ENCODE assay signal across 12 cellular contexts in the genomic region with DNA sequence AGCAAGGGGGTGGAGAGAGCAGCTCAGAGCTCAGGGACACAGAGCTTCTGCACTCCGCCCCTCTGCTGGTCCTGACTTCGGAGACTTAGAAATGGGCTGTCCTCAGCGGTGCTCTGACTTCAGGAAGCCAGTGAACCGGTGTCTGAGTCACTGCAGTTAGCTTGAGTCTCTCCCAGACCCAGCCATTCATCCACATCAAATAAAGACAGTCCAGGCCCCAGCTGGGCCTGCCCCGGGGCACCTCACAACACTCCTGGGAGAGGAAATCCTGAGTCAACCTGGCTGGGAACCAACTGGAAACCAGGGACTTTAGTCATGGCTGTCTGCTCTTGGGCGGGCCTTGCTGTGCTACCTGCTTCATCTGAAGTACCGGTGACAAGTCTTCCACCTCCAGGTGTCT. TPM values are rescaled to one million over a fixed set of nuclear protein-coding genes. Genes with fewer than 3 reads are reported as not detected.
A peak's percentile ranks its signal among the peaks of the same experiment; 100 is the strongest.
DNase-seq lines count a peak whose midpoint lies in the region; ATAC-seq and TF ChIP-seq lines count a peak whose summit lies in the region.
"Had no signal": no experiment of that assay in that cellular context is flagged by ENCODE, and none has a peak within 500 bp of the region (broad histone marks: within the 10 kb centered on the region; RNA-seq: fewer than 3 reads in every experiment).

No MANE protein-coding gene starts in this region.

- peaks cover 19% of the 10 kb centered on the region for H3K4me1 Mint-ChIP-seq in activated CD4-positive, alpha-beta memory T cell treated with anti-CD3 and anti-CD28 coated beads, Interleukin-2, amount 10 ng/mL, durations not matched to agents 7 days and 5 days

- H3K27ac ChIP-seq in dorsolateral prefrontal cortex: no peak overlapping the region

- intact Hi-C loops in dorsolateral prefrontal cortex (cut with DNase I): no loop called here

- H3K9me2 ChIP-seq in Loucy (replicated peaks; ENCODE audit: low read depth, low read length): no peaks in the 10 kb centered on the region

- no peaks in the 10 kb centered on the region for H3K36me3 Mint-ChIP-seq in activated CD4-positive, alpha-beta memory T cell treated with anti-CD3 and anti-CD28 coated beads, Interleukin-2, amount 10 ng/mL, durations not matched to agents 7 days and 5 days (ENCODE audit: low read depth)
- H3K36me3 Mint-ChIP-seq: memory B cell had no signal

- H4K20me1 ChIP-seq in Loucy (ENCODE audit: insufficient read depth, low read length, poor library complexity, severe bottlenecking): no peaks in the 10 kb centered on the region

- H3K27ac Mint-ChIP-seq in activated CD4-positive, alpha-beta memory T cell treated with anti-CD3 and anti-CD28 coated beads, Interleukin-2, amount 10 ng/mL, durations not matched to agents 7 days and 5 days: no peak overlapping the region
- H3K27ac Mint-ChIP-seq: activated T-cell treated with anti-CD3 and anti-CD28 coated beads, Interleukin-2, amount 50 U/mL, for 72 hours; memory B cell had no signal

- no peak overlapping the region for H3K4me3 Mint-ChIP-seq in activated CD4-positive, alpha-beta memory T cell treated with anti-CD3 and anti-CD28 coated beads, Interleukin-2, amount 10 ng/mL, durations not matched to agents 7 days and 5 days
- H3K4me3 Mint-ChIP-seq: activated T-cell treated with anti-CD3 and anti-CD28 coated beads, Interleukin-2, amount 50 U/mL, for 72 hours; memory B cell had no signal

- H3K4me1 ChIP-seq in Loucy (ENCODE audit: insufficient read depth, low read length, poor library complexity, severe bottlenecking): peaks cover 25% of the 10 kb centered on the region

- peaks cover 4% of the 10 kb centered on the region; the same call in 1 of the 2 replicates for H3K9me3 ChIP-seq in Loucy (ENCODE audit: insufficient read depth, low read depth, low read length)

- peak overlapping the region; percentile 62; the same call in 1 of the 2 replicates for H2AFZ ChIP-seq in Loucy (ENCODE audit: low read length)

- CTCF ChIA-PET in activated CD4-positive, alpha-beta memory T cell treated with anti-CD3 and anti-CD28 coated beads, Interleukin-2, amount 10 ng/mL, durations not matched to agents 7 days and 5 days (lab: Charles Lee): interaction anchor here (1.5 kb wide), 1 partner anchor 96 kb away, joined by 3 read pairs; no protein-coding TSS in a partner anchor

- no peaks in the 10 kb centered on the region for H3K79me2 ChIP-seq in Loucy (ENCODE audit: insufficient read depth, low read length)

- TF ChIP-seq CTCF in Loucy (conservative IDR thresholded peaks at IDR 0.05; ENCODE audit: low read length) (no peak), dorsolateral prefrontal cortex (IDR thresholded peaks at IDR 0.05 in 54 of 56, conservative IDR thresholded peaks at IDR 0.05 in 2 of 56; ENCODE audit: low read depth in 1 of 56, partially characterized antibody in 56 of 56) (no peak)

- POLR2A ChIA-PET in activated CD4-positive, alpha-beta memory T cell treated with anti-CD3 and anti-CD28 coated beads, Interleukin-2, amount 10 ng/mL, durations not matched to agents 7 days and 5 days (lab: Charles Lee): no interaction called here

- no peak overlapping the region for H3K4me3 ChIP-seq in Loucy (ENCODE audit: low read length, poor library complexity, severe bottlenecking)
- no peak overlapping the region for H3K4me3 ChIP-seq in dorsolateral prefrontal cortex

- peak; percentile 66 for DNase-seq in AG08396 (ENCODE audit: low spot score)
- DNase-seq in dedifferentiated amniotic fluid mesenchymal stem cell (ENCODE audit: extremely low spot score): peak; percentile 88
- DNase-seq in myocyte (ENCODE audit: low read depth): peak; percentile 89
- DNase-seq in middle frontal gyrus (ENCODE audit: extremely low spot score, low spot score): no peak
- no peak for DNase-seq in dorsolateral prefrontal cortex
- no peak for DNase-seq in activated CD4-positive, alpha-beta memory T cell treated with anti-CD3 and anti-CD28 coated beads, Interleukin-2, amount 10 ng/mL, durations not matched to agents 7 days and 5 days
- DNase-seq: activated T-cell treated with anti-CD3 and anti-CD28 coated beads, Interleukin-2, amount 50 U/mL, for 72 hours; H7; NCI-H526 had no signal

- H3K9me3 Mint-ChIP-seq in activated CD4-positive, alpha-beta memory T cell treated with anti-CD3 and anti-CD28 coated beads, Interleukin-2, amount 10 ng/mL, durations not matched to agents 7 days and 5 days: peaks cover 3% of the 10 kb centered on the region
- H3K9me3 Mint-ChIP-seq: activated T-cell treated with anti-CD3 and anti-CD28 coated beads, Interleukin-2, amount 50 U/mL, for 72 hours; memory B cell had no signal

- peaks cover 2% of the 10 kb centered on the region for H3K27me3 Mint-ChIP-seq in activated CD4-positive, alpha-beta memory T cell treated with anti-CD3 and anti-CD28 coated beads, Interleukin-2, amount 10 ng/mL, durations not matched to agents 7 days and 5 days
- H3K27me3 Mint-ChIP-seq: memory B cell had no signal

- H3K27me3 ChIP-seq in Loucy (ENCODE audit: insufficient read depth, low read length, poor library complexity, severe bottlenecking): no peaks in the 10 kb centered on the region
- no peaks in the 10 kb centered on the region for H3K27me3 ChIP-seq in dorsolateral prefrontal cortex

- no peak for ATAC-seq in GM18873 (IDR thresholded peaks at IDR 0.05; ENCODE audit: low FRiP score, unreplicated experiment)

- H3K4me2 ChIP-seq in Loucy (ENCODE audit: low read depth, low read length, poor library complexity, severe bottlenecking): no peak overlapping the region

- H3K36me3 ChIP-seq in Loucy (ENCODE audit: insufficient read depth, low read length): no peaks in the 10 kb centered on the region

- H3K9ac ChIP-seq in Loucy (ENCODE audit: low read depth, low read length, poor library complexity, severe bottlenecking): no peak overlapping the region

- no peaks in the 10 kb centered on the region for H3F3A ChIP-seq in Loucy (ENCODE audit: low read depth)

RNA-seq across cellular contexts. Expression of a gene that starts 5.4 kb away (rescaled TPM):
- 145 and 152 TPM in 2 replicates for total RNA-seq in myocyte
- polyA plus RNA-seq in myocyte (2012): 13.8 TPM
- total RNA-seq in dorsolateral prefrontal cortex: not detected
- not detected for total RNA-seq in activated CD4-positive, alpha-beta memory T cell treated with anti-CD3 and anti-CD28 coated beads, Interleukin-2, amount 10 ng/mL, durations not matched to agents 7 days and 5 days
- total RNA-seq: activated T-cell treated with anti-CD3 and anti-CD28 coated beads, Interleukin-2, amount 50 U/mL, for 72 hours; H7 had no signal

Comparison
In these comparisons a context has a peak if more than half of its experiments do, and no peak if none do; other contexts are left out.
1. DNase-seq: peak in AG08396 (single experiment), dedifferentiated amniotic fluid mesenchymal stem cell (single experiment) and myocyte (single experiment); none in middle frontal gyrus (single experiment), dorsolateral prefrontal cortex (0 of 10) and activated CD4-positive, alpha-beta memory T cell treated with anti-CD3 and anti-CD28 coated beads, Interleukin-2, amount 10 ng/mL, durations not matched to agents 7 days and 5 days (single experiment).
2. RNA of a gene that starts 5.4 kb away (total RNA-seq): 145 to 152 TPM in myocyte; not detected in dorsolateral prefrontal cortex and not detected in activated CD4-positive, alpha-beta memory T cell treated with anti-CD3 and anti-CD28 coated beads, Interleukin-2, amount 10 ng/mL, durations not matched to agents 7 days and 5 days; every median in the first group is over 100 times any median in the second.